ENCODE assay signal across 13 cellular contexts in genomic region chr1:232428036-232428600, GRCh38.
"Had no signal": no experiment of that assay in that cellular context is flagged by ENCODE, and none has a peak within 500 bp of the region (broad histone marks: within the 10 kb centered on the region; RNA-seq: fewer than 3 reads in every experiment).

No MANE protein-coding gene starts in this region.

- H3K4me1 Mint-ChIP-seq: memory B cell had no signal

- DNase-seq: activated CD4-positive, CD25-positive, alpha-beta regulatory T cell treated with anti-CD3 and anti-CD28 coated beads, Interleukin-2, amount 50 U/mL, for 72 hours; activated naive CD4-positive, alpha-beta T cell treated with anti-CD3 and anti-CD28 coated beads, Interleukin-2, amount 50 U/mL, for 16 hours; activated T-cell treated with anti-CD3 and anti-CD28 coated beads, Interleukin-2, amount 50 U/mL, for 1 hour; central memory CD4-positive, alpha-beta T cell; colonic mucosa; gastrocnemius medialis; natural killer cell; sigmoid colon; stimulated activated CD4-positive, alpha-beta T cell treated with anti-CD3 and anti-CD28 coated beads, Interleukin-1b, Interleukin-23, amount 100 ng/mL, for 48 hours had no signal

- H3K9me3 Mint-ChIP-seq: memory B cell, natural killer cell had no signal

- H3K27me3 Mint-ChIP-seq: memory B cell had no signal

- H3K27ac Mint-ChIP-seq: memory B cell, natural killer cell had no signal

- H3K4me3 Mint-ChIP-seq: memory B cell, natural killer cell had no signal

- H3K4me3 ChIP-seq: colonic mucosa, esophagus muscularis mucosa, gastrocnemius medialis, prostate gland, sigmoid colon, SK-N-MC had no signal

- H3K36me3 Mint-ChIP-seq: memory B cell, natural killer cell had no signal
